1 cellular context compared by ENCODE assay signal in the genomic region with DNA sequence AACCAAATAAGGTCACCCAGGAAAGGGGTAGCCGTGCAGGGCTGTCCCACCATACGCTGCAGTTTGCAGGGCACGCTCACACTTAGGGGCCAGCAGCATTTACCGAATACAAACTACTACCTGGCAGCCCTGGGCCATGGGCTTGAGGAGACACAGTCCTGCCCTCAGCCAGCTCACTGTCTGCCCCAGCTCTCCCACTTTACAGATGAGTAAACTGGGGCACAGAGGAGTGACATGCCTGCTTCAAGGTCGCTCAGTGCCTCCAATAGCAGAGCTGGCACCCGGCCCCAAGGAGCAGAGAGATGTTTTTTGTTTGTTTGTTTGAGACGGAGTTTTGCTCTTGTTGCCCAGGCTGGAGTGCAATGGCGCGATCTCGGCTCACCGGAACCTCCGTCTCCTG.
A peak's percentile ranks its signal among the peaks of the same experiment; 100 is the strongest.
TF ChIP-seq lines count a peak whose summit lies in the region.

No MANE protein-coding gene starts in this region.

TF ChIP-seq in K562, 482 proteins besides CTCF, POLR2A, EP300 and RAD21:
- TF ChIP-seq RBM15 (IDR thresholded peaks at IDR 0.05; ENCODE audit: insufficient read depth, low read length) (no peak), ESRRA (IDR thresholded peaks at IDR 0.05; ENCODE audit: borderline replicate concordance, low read depth) (0 out of 2 replicates have a peak, but pooled peaks have one; percentile 25), ADNP (tag; IDR thresholded peaks at IDR 0.05) (no peak), RBM25 (IDR thresholded peaks at IDR 0.05; ENCODE audit: low read depth, low read length, severe bottlenecking) (peak; percentile 43), BCOR (IDR thresholded peaks at IDR 0.05) (peak; percentile 76)
- TF ChIP-seq, protein P1, sequence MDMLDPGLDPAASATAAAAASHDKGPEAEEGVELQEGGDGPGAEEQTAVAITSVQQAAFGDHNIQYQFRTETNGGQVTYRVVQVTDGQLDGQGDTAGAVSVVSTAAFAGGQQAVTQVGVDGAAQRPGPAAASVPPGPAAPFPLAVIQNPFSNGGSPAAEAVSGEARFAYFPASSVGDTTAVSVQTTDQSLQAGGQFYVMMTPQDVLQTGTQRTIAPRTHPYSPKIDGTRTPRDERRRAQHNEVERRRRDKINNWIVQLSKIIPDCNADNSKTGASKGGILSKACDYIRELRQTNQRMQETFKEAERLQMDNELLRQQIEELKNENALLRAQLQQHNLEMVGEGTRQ (CRISPR knock-in tag; IDR thresholded peaks at IDR 0.05), result no peak
